Comparison of ENCODE assay signal across 18 cellular contexts in genomic region chr4:53505947-53506346, GRCh38.
A peak's percentile ranks its signal among the peaks of the same experiment; 100 is the strongest.
DNase-seq lines count a peak whose midpoint lies in the region; ATAC-seq and TF ChIP-seq lines count a peak whose summit lies in the region.
"Had no signal": no experiment of that assay in that cellular context is flagged by ENCODE, and none has a peak within 500 bp of the region (broad histone marks: within the 10 kb centered on the region; RNA-seq: fewer than 3 reads in every experiment).

No MANE protein-coding gene starts in this region.

- H3K27ac ChIP-seq in brain microvascular endothelial cell = no peak overlapping the region
- H3K27ac ChIP-seq: adrenal gland, gastroesophageal sphincter, parathyroid adenoma had no signal

- in situ Hi-C loops in brain microvascular endothelial cell (cut with HindIII; ENCODE audit: low pct_ligation_motif_present, low sequenced_read_pairs) = no loop called here

- H3K4me3 ChIP-seq in LNCaP clone FGC (ENCODE audit: low read depth, low read length) = no peak overlapping the region
- H3K4me3 ChIP-seq in brain microvascular endothelial cell (ENCODE audit: low read depth, low read length) = no peak overlapping the region
- H3K4me3 ChIP-seq: adrenal gland, gastroesophageal sphincter, smooth muscle cell had no signal

- DNase-seq in ELR (ENCODE audit: low read depth) (peak; percentile 16), LNCaP clone FGC (ENCODE audit: low read depth) (no peak), brain microvascular endothelial cell (peak; percentile 24), hepatic stellate cell (ENCODE audit: low spot score) (peak; percentile 20), cortex of kidney (lab: John Stamatoyannopoulos, UW) (no peak)
- DNase-seq: activated CD4-positive, alpha-beta T cell treated with anti-CD3 and anti-CD28 coated beads, Interleukin-2, amount 10 ng/mL, durations not matched to agents 7 days and 5 days; activated T-cell treated with anti-CD3 and anti-CD28 coated beads, Interleukin-2, amount 50 U/mL, for 48 hours; adrenal gland; GDM1; immature natural killer cell; NCI-H1092; NCI-H2227 treated with DMSO at 0.1 percent for 48 hours had no signal

- no peaks in the 10 kb centered on the region for H3K27me3 ChIP-seq in brain microvascular endothelial cell (replicated peaks)
- H3K27me3 ChIP-seq: adrenal gland, gastroesophageal sphincter had no signal

- no peaks in the 10 kb centered on the region for H3K36me3 ChIP-seq in brain microvascular endothelial cell (replicated peaks)
- H3K36me3 ChIP-seq: adrenal gland, gastroesophageal sphincter had no signal

- TF ChIP-seq CTCF in LNCaP clone FGC (IDR thresholded peaks at IDR 0.05; ENCODE audit: control insufficient read depth, extremely low read depth, insufficient read depth) = peak; percentile 34
- TF ChIP-seq CTCF in brain microvascular endothelial cell (IDR thresholded peaks at IDR 0.05; ENCODE audit: low read depth, low read length, missing control alignments) = peak; percentile 59

- ATAC-seq in HG03439 (IDR thresholded peaks at IDR 0.05; ENCODE audit: unreplicated experiment) (no peak), GM19328 (IDR thresholded peaks at IDR 0.05; ENCODE audit: unreplicated experiment) (no peak), GM18909 (IDR thresholded peaks at IDR 0.05; ENCODE audit: poor library complexity, unreplicated experiment) (no peak)
- ATAC-seq: gastroesophageal sphincter had no signal

Comparison
In these comparisons a context has a peak if more than half of its experiments do, and no peak if none do; other contexts are left out.
1. DNase-seq: peak in ELR (single experiment), brain microvascular endothelial cell (single experiment) and hepatic stellate cell (single experiment); none in LNCaP clone FGC (single experiment) and cortex of kidney (single experiment).